Comparison of ENCODE assay signal across 1 cellular context in the genomic region with DNA sequence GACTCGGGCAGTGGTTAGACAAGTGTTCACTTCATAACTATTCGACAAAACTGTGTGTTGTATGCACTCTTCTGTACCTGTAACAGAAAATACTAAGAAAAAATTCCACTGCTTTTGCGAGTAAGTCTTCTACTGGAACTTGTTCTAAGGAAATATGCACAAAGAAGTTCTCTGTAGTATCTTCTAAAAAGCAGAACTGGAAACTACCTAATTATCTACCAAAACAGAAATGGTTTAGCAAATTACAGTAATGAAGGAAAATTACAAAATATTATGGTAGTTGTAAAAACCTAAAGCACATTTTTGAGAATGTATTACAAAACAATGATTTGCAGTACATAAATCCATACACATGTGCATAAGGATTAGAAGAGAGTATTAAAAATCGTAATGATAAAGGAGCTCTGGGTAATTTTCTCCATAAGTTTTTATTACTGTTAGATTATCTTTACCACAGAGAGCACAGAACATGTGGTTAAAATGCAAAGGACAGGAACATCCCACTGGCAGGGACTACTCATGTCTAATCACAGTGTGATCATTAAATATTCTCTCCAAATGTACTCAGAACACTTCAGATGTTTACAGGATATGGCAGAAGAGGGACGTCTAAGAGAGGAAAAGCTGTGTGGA.
TF ChIP-seq lines count a peak whose summit lies in the region.

No MANE protein-coding gene starts in this region.

TF ChIP-seq in GM12878, 131 proteins besides CTCF, POLR2A, EP300 and RAD21:
- TF ChIP-seq TCF7 (IDR thresholded peaks at IDR 0.05; ENCODE audit: borderline replicate concordance) (no peak), E2F8 (IDR thresholded peaks at IDR 0.05; ENCODE audit: low read depth, partially characterized antibody) (no peak), BCLAF1 (IDR thresholded peaks at IDR 0.05) (no peak), EZH2 (IDR thresholded peaks at IDR 0.05; ENCODE audit: borderline replicate concordance, control insufficient read depth, low read depth, low read length) (no peak), IKZF2 (IDR thresholded peaks at IDR 0.05) (peak in 1 of 2 experiments; percentile 41; a peak in 2 of 4 replicates), ZBTB40 (IDR thresholded peaks at IDR 0.05; ENCODE audit: borderline replicate concordance) (no peak), ATF7 (IDR thresholded peaks at IDR 0.05; ENCODE audit: low read depth) (0 out of 2 replicates have a peak, but pooled peaks have one; percentile 12), MTA2 (IDR thresholded peaks at IDR 0.05; ENCODE audit: low read depth) (peak; percentile 92), SPI1 (IDR thresholded peaks at IDR 0.05; ENCODE audit: borderline replicate concordance, insufficient read depth, low read depth, low read length) (peak; percentile 66; the same call in 1 of the 2 replicates), NFXL1 (IDR thresholded peaks at IDR 0.05; ENCODE audit: borderline replicate concordance) (no peak), MEF2B (IDR thresholded peaks at IDR 0.05; ENCODE audit: partially characterized antibody, poor library complexity, severe bottlenecking) (peak; percentile 9), TARDBP (IDR thresholded peaks at IDR 0.05; ENCODE audit: borderline replicate concordance) (no peak), YY1 (IDR thresholded peaks at IDR 0.05; ENCODE audit: low read depth, low read length) (no peak), ZNF207 (IDR thresholded peaks at IDR 0.05; ENCODE audit: borderline replicate concordance) (no peak), SMARCA5 (IDR thresholded peaks at IDR 0.05) (no peak), HDGF (IDR thresholded peaks at IDR 0.05) (no peak)
- TF ChIP-seq, protein P1, sequence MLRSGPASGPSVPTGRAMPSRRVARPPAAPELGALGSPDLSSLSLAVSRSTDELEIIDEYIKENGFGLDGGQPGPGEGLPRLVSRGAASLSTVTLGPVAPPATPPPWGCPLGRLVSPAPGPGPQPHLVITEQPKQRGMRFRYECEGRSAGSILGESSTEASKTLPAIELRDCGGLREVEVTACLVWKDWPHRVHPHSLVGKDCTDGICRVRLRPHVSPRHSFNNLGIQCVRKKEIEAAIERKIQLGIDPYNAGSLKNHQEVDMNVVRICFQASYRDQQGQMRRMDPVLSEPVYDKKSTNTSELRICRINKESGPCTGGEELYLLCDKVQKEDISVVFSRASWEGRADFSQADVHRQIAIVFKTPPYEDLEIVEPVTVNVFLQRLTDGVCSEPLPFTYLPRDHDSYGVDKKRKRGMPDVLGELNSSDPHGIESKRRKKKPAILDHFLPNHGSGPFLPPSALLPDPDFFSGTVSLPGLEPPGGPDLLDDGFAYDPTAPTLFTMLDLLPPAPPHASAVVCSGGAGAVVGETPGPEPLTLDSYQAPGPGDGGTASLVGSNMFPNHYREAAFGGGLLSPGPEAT (IDR thresholded peaks at IDR 0.05; ENCODE audit: low read depth): peak; percentile 83
TF ChIP-seq in GM12878: peak in this region for 6.
